23 cellular contexts compared by ENCODE assay signal in the genomic region with DNA sequence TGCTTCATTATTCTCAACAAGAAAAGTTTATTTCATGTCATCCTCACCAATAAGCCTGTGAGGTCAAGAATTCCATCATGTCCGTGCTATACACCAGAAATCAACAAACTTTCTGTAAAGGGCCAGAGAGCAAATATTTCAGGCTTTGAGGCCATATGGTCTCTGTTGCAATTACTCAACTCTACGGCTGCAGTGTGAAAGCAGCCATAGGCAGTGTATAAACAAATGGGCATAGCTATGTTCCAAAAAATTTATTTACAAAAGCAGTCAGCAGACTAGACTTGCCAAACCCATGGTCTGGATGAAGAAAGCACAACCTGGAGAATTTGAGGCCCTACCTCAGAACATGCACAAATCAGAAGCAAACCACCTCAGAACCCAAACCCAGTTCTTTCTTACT.
"Had no signal": no experiment of that assay in that cellular context is flagged by ENCODE, and none has a peak within 500 bp of the region (broad histone marks: within the 10 kb centered on the region; RNA-seq: fewer than 3 reads in every experiment).

No MANE protein-coding gene starts in this region.

- H3K9me3 Mint-ChIP-seq: activated T-cell treated with anti-CD3 and anti-CD28 coated beads, Interleukin-2, amount 50 U/mL, for 4 hours; activated T-helper 2 cell treated with anti-CD3 and anti-CD28 coated beads, Interferon-gamma antibody, Interleukin-2, Interleukin-4, amounts not matched to agents 10 μg/mL and 5 μg/mL and 100 μg/mL, durations not matched to agents 14 hours and 24 hours and 36 hours; type B pancreatic cell had no signal

- H3K27ac ChIP-seq: gastrocnemius medialis, pancreas, psoas muscle, right atrium auricular region, thoracic aorta, vagina had no signal

- H3K4me3 ChIP-seq: gastrocnemius medialis, pancreas, psoas muscle, right atrium auricular region, thoracic aorta, vagina had no signal

- H3K4me3 Mint-ChIP-seq: activated B cell treated with CpG ODN at 0.5 μM for 24 hours; activated CD4-positive, alpha-beta T cell treated with anti-CD3 and anti-CD28 coated beads for 36 hours; activated naive CD8-positive, alpha-beta T cell; activated T-cell treated with anti-CD3 and anti-CD28 coated beads, Interleukin-2, amount 50 U/mL, for 4 hours; memory B cell; nephron progenitor cell; type B pancreatic cell had no signal

- H3K27me3 ChIP-seq: gastrocnemius medialis, pancreas, right atrium auricular region, vagina had no signal

- H3K4me1 Mint-ChIP-seq: activated B cell treated with CpG ODN at 0.5 μM for 24 hours; activated CD4-positive, alpha-beta T cell treated with anti-CD3 and anti-CD28 coated beads for 36 hours; memory B cell had no signal

- H3K36me3 ChIP-seq: gastrocnemius medialis, pancreas, right atrium auricular region, thoracic aorta, vagina had no signal

- H3K36me3 Mint-ChIP-seq: activated naive CD8-positive, alpha-beta T cell; memory B cell; type B pancreatic cell had no signal

- DNase-seq: activated B cell treated with CpG ODN at 0.5 μM for 24 hours; activated CD4-positive, alpha-beta T cell treated with anti-CD3 and anti-CD28 coated beads for 36 hours; activated CD4-positive, alpha-beta T cell treated with anti-CD3 and anti-CD28 coated beads, Interleukin-2, amount 50 U/mL, for 4 hours; activated CD8-positive, alpha-beta memory T cell treated with anti-CD3 and anti-CD28 coated beads, Interleukin-2, amount 50 U/mL, for 48 hours; activated naive CD4-positive, alpha-beta T cell; activated T-cell treated with anti-CD3 and anti-CD28 coated beads, Interleukin-2, amount 50 U/mL, for 4 hours; central memory CD4-positive, alpha-beta T cell; effector memory CD4-positive, alpha-beta T cell; gastrocnemius medialis; hippocampal formation; left cardiac atrium; nephron progenitor cell; pancreas; psoas muscle; stimulated activated CD4-positive, alpha-beta T cell treated with anti-CD3 and anti-CD28 coated beads, Interleukin-4, amount 100 ng/mL, for 24 hours; stimulated activated naive CD4-positive, alpha-beta T cell treated with Interleukin-2 at 50 U/mL for 16 hours had no signal

- H3K4me1 ChIP-seq: gastrocnemius medialis, pancreas, psoas muscle, right atrium auricular region, vagina had no signal

- H3K9me3 ChIP-seq: gastrocnemius medialis, pancreas, thoracic aorta, vagina had no signal

- H3K27ac Mint-ChIP-seq: activated B cell treated with CpG ODN at 0.5 μM for 24 hours; activated CD4-positive, alpha-beta T cell treated with anti-CD3 and anti-CD28 coated beads for 36 hours; activated naive CD8-positive, alpha-beta T cell; activated T-helper 2 cell treated with anti-CD3 and anti-CD28 coated beads, Interferon-gamma antibody, Interleukin-2, Interleukin-4, amounts not matched to agents 10 μg/mL and 5 μg/mL and 100 μg/mL, durations not matched to agents 14 hours and 24 hours and 36 hours; memory B cell; nephron progenitor cell; type B pancreatic cell had no signal
